ENCODE assay signal across 8 cellular contexts in genomic region chr7:156473476-156474240, GRCh38.
DNase-seq lines count a peak whose midpoint lies in the region; TF ChIP-seq lines count a peak whose summit lies in the region.

No MANE protein-coding gene starts in this region.

- H3K36me3 ChIP-seq in neural progenitor cell = no peaks in the 10 kb centered on the region

- no peak overlapping the region for H2BK20ac ChIP-seq in H9 (ENCODE audit: low read depth, low read length, poor library complexity, severe bottlenecking)

- no peak overlapping the region for H3K18ac ChIP-seq in H9 (ENCODE audit: insufficient read length, low read depth, low read length)

- H3K9me3 ChIP-seq in H9 (ENCODE audit: control insufficient read depth, low read depth, low read length) = no peaks in the 10 kb centered on the region
- no peaks in the 10 kb centered on the region for H3K9me3 ChIP-seq in neural progenitor cell (ENCODE audit: low read depth)

- H3K9ac ChIP-seq in H9 (ENCODE audit: extremely low read depth, insufficient read length, low read length) = no peak overlapping the region
- no peak overlapping the region for H3K9ac ChIP-seq in neural progenitor cell

- H3K23me2 ChIP-seq in H9 (ENCODE audit: insufficient read length, low read depth, low read length, poor library complexity, severe bottlenecking) = no peaks in the 10 kb centered on the region

- H3K4me1 ChIP-seq in H9 (ENCODE audit: insufficient read depth, low read length) (no peaks in the 10 kb centered on the region), neural progenitor cell (peaks cover 11% of the 10 kb centered on the region)

- TF ChIP-seq CTCF in H9 (conservative IDR thresholded peaks at IDR 0.05) (peak; percentile 94), neural progenitor cell (IDR thresholded peaks at IDR 0.05) (peak; percentile 91), mesothelial cell of epicardium (IDR thresholded peaks at IDR 0.05; ENCODE audit: unreplicated experiment) (no peak)

- H3K4ac ChIP-seq in H9 (ENCODE audit: low read depth, low read length) = no peak overlapping the region

- H3K79me1 ChIP-seq in H9 (ENCODE audit: insufficient read depth, low read depth, low read length, poor library complexity, severe bottlenecking) = no peaks in the 10 kb centered on the region

- H3K56ac ChIP-seq in H9 (ENCODE audit: insufficient read length, low read depth, low read length) = no peak overlapping the region

- no peak overlapping the region for H2BK12ac ChIP-seq in H9 (ENCODE audit: insufficient read length, low read depth, low read length)

- no peak overlapping the region for H4K91ac ChIP-seq in H9 (ENCODE audit: insufficient read length, low read depth, low read length)

- DNase-seq in D341Med (ENCODE audit: low spot score) (peak; percentile 71), H9 (peak; percentile 49), OCI-M1 (lab: John Stamatoyannopoulos, UW) (peak; percentile 25), epithelial cell of prostate (ENCODE audit: low read depth, low spot score) (peak; percentile 10), neural progenitor cell (ENCODE audit: low spot score) (peak; percentile 67), amniotic stem cell (lab: John Stamatoyannopoulos, UW) (no peak), mesothelial cell of epicardium (ENCODE audit: low spot score in 2 of 2, unreplicated experiment in 2 of 2) (no peak)
- no peak for DNase-seq in T-helper 2 cell treated with Interferon-gamma antibody and Interleukin-4, amounts not matched to agents 5 μg/mL and 100 μg/mL, for 36 hours (ENCODE audit: low spot score)

- peaks cover 2 to 4% of the 10 kb centered on the region in 2 experiments; a peak in 2 of 4 replicates for H3K4me1 Mint-ChIP-seq in H9
- H3K4me1 Mint-ChIP-seq in neural progenitor cell = peaks cover 10% of the 10 kb centered on the region
- no peaks in the 10 kb centered on the region for H3K4me1 Mint-ChIP-seq in T-helper 2 cell treated with Interferon-gamma antibody and Interleukin-4, amounts not matched to agents 5 μg/mL and 100 μg/mL, for 36 hours (ENCODE audit: low read depth)
- peaks cover 3% of the 10 kb centered on the region for H3K4me1 Mint-ChIP-seq in mesothelial cell of epicardium

- H3K36me3 Mint-ChIP-seq in H9 (ENCODE audit: insufficient read depth in 1 of 3, low read depth in 3 of 3) (peaks cover 0 to 2% (median 0%) of the 10 kb centered on the region in 3 experiments; a peak in 1 of 7 replicates), neural progenitor cell (no peaks in the 10 kb centered on the region), mesothelial cell of epicardium (peaks cover 5% of the 10 kb centered on the region)
- H3K36me3 Mint-ChIP-seq in T-helper 2 cell treated with Interferon-gamma antibody and Interleukin-4, amounts not matched to agents 5 μg/mL and 100 μg/mL, for 36 hours (ENCODE audit: low read depth) = no peaks in the 10 kb centered on the region

- H3K4me3 ChIP-seq in neural progenitor cell = no peak overlapping the region

- H3K27ac ChIP-seq in H9 (ENCODE audit: insufficient read length, low read depth, low read length) = no peak overlapping the region
- H3K27ac ChIP-seq in epithelial cell of prostate = no peak overlapping the region
- no peak overlapping the region for H3K27ac ChIP-seq in neural progenitor cell

- H2AFZ ChIP-seq in H9 (ENCODE audit: low read length) (no peak overlapping the region), neural progenitor cell (replicated peaks) (no peak overlapping the region)

- no peak overlapping the region for H4K8ac ChIP-seq in H9 (replicated peaks; ENCODE audit: insufficient read length, low read depth, low read length)

- H3K27ac Mint-ChIP-seq in H9 (no peak overlapping the region), neural progenitor cell (no peak overlapping the region), mesothelial cell of epicardium (no peak overlapping the region)
- no peak overlapping the region for H3K27ac Mint-ChIP-seq in T-helper 2 cell treated with Interferon-gamma antibody and Interleukin-4, amounts not matched to agents 5 μg/mL and 100 μg/mL, for 36 hours

- no peak overlapping the region for H2BK5ac ChIP-seq in H9 (ENCODE audit: insufficient read length, low read length)

- no peak overlapping the region for H3K4me3 Mint-ChIP-seq in H9
- no peak overlapping the region for H3K4me3 Mint-ChIP-seq in neural progenitor cell
- H3K4me3 Mint-ChIP-seq in T-helper 2 cell treated with Interferon-gamma antibody and Interleukin-4, amounts not matched to agents 5 μg/mL and 100 μg/mL, for 36 hours = no peak overlapping the region
- H3K4me3 Mint-ChIP-seq in mesothelial cell of epicardium = no peak overlapping the region

- H2BK120ac ChIP-seq in H9 (ENCODE audit: low read depth, low read length, poor library complexity, severe bottlenecking) = no peak overlapping the region

- no peak overlapping the region for H2AK5ac ChIP-seq in H9 (ENCODE audit: insufficient read length, low read length)

- no peak overlapping the region for H3K23ac ChIP-seq in H9 (ENCODE audit: insufficient read length, low read depth, low read length)

- no peak overlapping the region for H3T11ph ChIP-seq in H9 (ENCODE audit: low read length)

- H3K27me3 Mint-ChIP-seq in H9 (ENCODE audit: low read depth) (no peaks in the 10 kb centered on the region; the same call in none of the 2 replicates), neural progenitor cell (ENCODE audit: insufficient read depth, low read depth) (peaks cover 5% of the 10 kb centered on the region), mesothelial cell of epicardium (ENCODE audit: low read depth) (peaks cover 38% of the 10 kb centered on the region)
- H3K27me3 Mint-ChIP-seq in T-helper 2 cell treated with Interferon-gamma antibody and Interleukin-4, amounts not matched to agents 5 μg/mL and 100 μg/mL, for 36 hours (ENCODE audit: low read depth) = peaks cover 15% of the 10 kb centered on the region

- H3K14ac ChIP-seq in H9 (ENCODE audit: insufficient read depth, low read length) = no peak overlapping the region

- H4K20me1 ChIP-seq in H9 (ENCODE audit: control insufficient read depth, insufficient read depth, insufficient read length) (no peaks in the 10 kb centered on the region), neural progenitor cell (ENCODE audit: low read depth) (no peaks in the 10 kb centered on the region)

- H3K4me2 ChIP-seq in H9 (ENCODE audit: insufficient read depth, insufficient read length, low read length) (no peak overlapping the region), neural progenitor cell (no peak overlapping the region)

- WGBS in H9 (ENCODE audit: extremely low coverage, insufficient read length, low lambda C conversion rate) = no CpG with 5 or more reads among the region's 9 CpGs

- H3K79me2 ChIP-seq in H9 (ENCODE audit: insufficient read depth, low read length) (no peaks in the 10 kb centered on the region), neural progenitor cell (ENCODE audit: low read depth) (no peaks in the 10 kb centered on the region)

- H3K27me3 ChIP-seq in H9 (ENCODE audit: insufficient read depth, low read length) = no peaks in the 10 kb centered on the region
- no peaks in the 10 kb centered on the region for H3K27me3 ChIP-seq in neural progenitor cell

- H3F3A ChIP-seq in neural progenitor cell (ENCODE audit: low read depth) = no peaks in the 10 kb centered on the region

- H2BK15ac ChIP-seq in H9 (ENCODE audit: low read depth, low read length) = no peak overlapping the region

- peaks cover 0 to 3% of the 10 kb centered on the region in 2 experiments; a peak in 1 of 5 replicates for H3K9me3 Mint-ChIP-seq in H9
- peaks cover 5% of the 10 kb centered on the region for H3K9me3 Mint-ChIP-seq in neural progenitor cell
- H3K9me3 Mint-ChIP-seq in T-helper 2 cell treated with Interferon-gamma antibody and Interleukin-4, amounts not matched to agents 5 μg/mL and 100 μg/mL, for 36 hours = no peaks in the 10 kb centered on the region
- peaks cover 4% of the 10 kb centered on the region for H3K9me3 Mint-ChIP-seq in mesothelial cell of epicardium

- H4K5ac ChIP-seq in H9 (ENCODE audit: insufficient read length, low read depth, low read length) = no peak overlapping the region

Comparison
In these comparisons a context has a peak if more than half of its experiments do, and no peak if none do; other contexts are left out.
1. DNase-seq: peak in D341Med (single experiment), H9 (single experiment), OCI-M1 (single experiment), epithelial cell of prostate (single experiment) and neural progenitor cell (single experiment); none in T-helper 2 cell treated with Interferon-gamma antibody and Interleukin-4, amounts not matched to agents 5 μg/mL and 100 μg/mL, for 36 hours (single experiment), amniotic stem cell (single experiment) and mesothelial cell of epicardium (0 of 2).